ENCODE assay signal across 15 cellular contexts in genomic region chr7:1814089-1814811, GRCh38.
"Had no signal": no experiment of that assay in that cellular context is flagged by ENCODE, and none has a peak within 500 bp of the region (broad histone marks: within the 10 kb centered on the region; RNA-seq: fewer than 3 reads in every experiment).

No MANE protein-coding gene starts in this region.

- H3K27ac ChIP-seq: brain microvascular endothelial cell, esophagus squamous epithelium, foreskin keratinocyte, heart left ventricle, left lung, SJSA1, tibial nerve had no signal

- DNase-seq: activated CD4-positive, alpha-beta T cell treated with anti-CD3 and anti-CD28 coated beads for 4 hours; activated CD8-positive, alpha-beta T cell treated with anti-CD3 and anti-CD28 coated beads for 36 hours; activated T-cell treated with anti-CD3 and anti-CD28 coated beads for 4 hours; amygdala; brain microvascular endothelial cell; esophagus squamous epithelium; foreskin keratinocyte; heart left ventricle; left lung had no signal

- H3K4me3 ChIP-seq: esophagus squamous epithelium, heart left ventricle, left lung, SJSA1, tibial nerve had no signal

- H3K36me3 Mint-ChIP-seq: activated naive CD4-positive, alpha-beta T cell treated with anti-CD3 and anti-CD28 coated beads, Interleukin-2, amount 50 U/mL, for 24 hours had no signal

- H3K27me3 ChIP-seq: brain microvascular endothelial cell, heart left ventricle, SJSA1, tibial nerve had no signal

- ATAC-seq: activated CD8-positive, alpha-beta T cell treated with anti-CD3 and anti-CD28 coated beads for 36 hours; foreskin keratinocyte; heart left ventricle; left lung had no signal

- H3K9me3 ChIP-seq: esophagus squamous epithelium, heart left ventricle, left lung, SJSA1, tibial nerve had no signal

- H3K9me3 Mint-ChIP-seq: activated CD8-positive, alpha-beta T cell treated with anti-CD3 and anti-CD28 coated beads for 36 hours; activated naive CD4-positive, alpha-beta T cell treated with anti-CD3 and anti-CD28 coated beads, Interleukin-2, amount 50 U/mL, for 24 hours; activated T-helper 2 cell treated with anti-CD3 and anti-CD28 coated beads, Interferon-gamma antibody, Interleukin-2, Interleukin-4, amounts not matched to agents 10 μg/mL and 5 μg/mL and 100 μg/mL, durations not matched to agents 14 hours and 24 hours and 36 hours; memory B cell; nephron had no signal

- H3K27ac Mint-ChIP-seq: activated CD8-positive, alpha-beta T cell treated with anti-CD3 and anti-CD28 coated beads for 36 hours; activated naive CD4-positive, alpha-beta T cell treated with anti-CD3 and anti-CD28 coated beads, Interleukin-2, amount 50 U/mL, for 24 hours; activated T-helper 2 cell treated with anti-CD3 and anti-CD28 coated beads, Interferon-gamma antibody, Interleukin-2, Interleukin-4, amounts not matched to agents 10 μg/mL and 5 μg/mL and 100 μg/mL, durations not matched to agents 14 hours and 24 hours and 36 hours; memory B cell had no signal

- H3K4me3 Mint-ChIP-seq: activated CD8-positive, alpha-beta T cell treated with anti-CD3 and anti-CD28 coated beads for 36 hours; activated naive CD4-positive, alpha-beta T cell treated with anti-CD3 and anti-CD28 coated beads, Interleukin-2, amount 50 U/mL, for 24 hours; memory B cell; nephron had no signal

- H3K27me3 Mint-ChIP-seq: activated CD8-positive, alpha-beta T cell treated with anti-CD3 and anti-CD28 coated beads for 36 hours; activated naive CD4-positive, alpha-beta T cell treated with anti-CD3 and anti-CD28 coated beads, Interleukin-2, amount 50 U/mL, for 24 hours; memory B cell had no signal

- H3K36me3 ChIP-seq: brain microvascular endothelial cell, SJSA1 had no signal

- H3K4me1 ChIP-seq: foreskin keratinocyte had no signal
